ENCODE assay signal across 11 cellular contexts in genomic region chr12:32906407-32907165, GRCh38.
A peak's percentile ranks its signal among the peaks of the same experiment; 100 is the strongest.
DNase-seq lines count a peak whose midpoint lies in the region; ATAC-seq lines count a peak whose summit lies in the region.
"Had no signal": no experiment of that assay in that cellular context is flagged by ENCODE, and none has a peak within 500 bp of the region (broad histone marks: within the 10 kb centered on the region; RNA-seq: fewer than 3 reads in every experiment).

No MANE protein-coding gene starts in this region.

- no peaks in the 10 kb centered on the region for H3K9me3 Mint-ChIP-seq in activated naive CD8-positive, alpha-beta T cell treated with anti-CD3 and anti-CD28 coated beads, Interleukin-2, amount 50 U/mL, for 24 hours

- DNase-seq in DMS153 treated with DMSO at 0.1 percent for 48 hours (lab: John Stamatoyannopoulos, UW; ENCODE audit: unreplicated experiment) (peak; percentile 25), NCI-H2029 (lab: John Stamatoyannopoulos, UW) (peak; percentile 56), NCI-H1105 treated with DMSO at 0.1 percent for 48 hours (lab: John Stamatoyannopoulos, UW) (no peak), NCI-H1105 (lab: John Stamatoyannopoulos, UW) (no peak)
- no peak for DNase-seq in activated naive CD8-positive, alpha-beta T cell treated with anti-CD3 and anti-CD28 coated beads, Interleukin-2, amount 50 U/mL, for 24 hours
- no peak for DNase-seq in effector CD8-positive, alpha-beta T cell (lab: John Stamatoyannopoulos, UW)
- DNase-seq: CD8-positive, alpha-beta memory T cell; IMR-90; stimulated activated naive CD4-positive, alpha-beta T cell treated with Interleukin-2 at 50 U/mL for 16 hours had no signal

- H3K27ac Mint-ChIP-seq in activated naive CD8-positive, alpha-beta T cell treated with anti-CD3 and anti-CD28 coated beads, Interleukin-2, amount 50 U/mL, for 24 hours, result no peak overlapping the region
- H3K27ac Mint-ChIP-seq: CD8-positive, alpha-beta memory T cell had no signal

- no peaks in the 10 kb centered on the region for H3K36me3 Mint-ChIP-seq in activated naive CD8-positive, alpha-beta T cell treated with anti-CD3 and anti-CD28 coated beads, Interleukin-2, amount 50 U/mL, for 24 hours (ENCODE audit: low read depth)
- H3K36me3 Mint-ChIP-seq: CD8-positive, alpha-beta memory T cell had no signal

- H3K4me3 Mint-ChIP-seq in activated naive CD8-positive, alpha-beta T cell treated with anti-CD3 and anti-CD28 coated beads, Interleukin-2, amount 50 U/mL, for 24 hours, result no peak overlapping the region
- H3K4me3 Mint-ChIP-seq: CD8-positive, alpha-beta memory T cell had no signal

- peaks cover 4% of the 10 kb centered on the region for H3K27me3 Mint-ChIP-seq in activated naive CD8-positive, alpha-beta T cell treated with anti-CD3 and anti-CD28 coated beads, Interleukin-2, amount 50 U/mL, for 24 hours

- peak; percentile 99 for ATAC-seq in GM19035 (IDR thresholded peaks at IDR 0.05; ENCODE audit: unreplicated experiment)
- peak; percentile 99 for ATAC-seq in HG02870 (IDR thresholded peaks at IDR 0.05; ENCODE audit: unreplicated experiment)
- ATAC-seq in activated naive CD8-positive, alpha-beta T cell treated with anti-CD3 and anti-CD28 coated beads, Interleukin-2, amount 50 U/mL, for 24 hours, result no peak

- no peaks in the 10 kb centered on the region for H3K4me1 Mint-ChIP-seq in activated naive CD8-positive, alpha-beta T cell treated with anti-CD3 and anti-CD28 coated beads, Interleukin-2, amount 50 U/mL, for 24 hours
- H3K4me1 Mint-ChIP-seq: CD8-positive, alpha-beta memory T cell had no signal

Comparison
In these comparisons a context has a peak if more than half of its experiments do, and no peak if none do; other contexts are left out.
1. DNase-seq: peak in DMS153 treated with DMSO at 0.1 percent for 48 hours (single experiment) and NCI-H2029 (single experiment); none in activated naive CD8-positive, alpha-beta T cell treated with anti-CD3 and anti-CD28 coated beads, Interleukin-2, amount 50 U/mL, for 24 hours (single experiment), effector CD8-positive, alpha-beta T cell (single experiment), NCI-H1105 treated with DMSO at 0.1 percent for 48 hours (single experiment) and NCI-H1105 (single experiment).